16 cellular contexts compared by ENCODE assay signal in genomic region chr14:22474730-22475351, GRCh38.
DNase-seq lines count a peak whose midpoint lies in the region; FAIRE-seq and TF ChIP-seq lines count a peak whose summit lies in the region.
"Had no signal": no experiment of that assay in that cellular context is flagged by ENCODE, and none has a peak within 500 bp of the region (broad histone marks: within the 10 kb centered on the region; RNA-seq: fewer than 3 reads in every experiment).

No MANE protein-coding gene starts in this region.

- H2AFZ ChIP-seq in SU-DHL-6 (ENCODE audit: low read depth, low read length, severe bottlenecking): peak overlapping the region; percentile 28

- no TSS peak for BruUV-seq in Calu3 (replicated peaks; lab: Mats Ljungman, UMichigan)

- no peak for TF ChIP-seq CTCF in SU-DHL-6 (IDR thresholded peaks at IDR 0.05; ENCODE audit: insufficient read depth, low read length, poor library complexity, severe bottlenecking)
- TF ChIP-seq CTCF in Calu3 (IDR thresholded peaks at IDR 0.05; ENCODE audit: unreplicated experiment): no peak

- DNase-seq in GM19239 (ENCODE audit: insufficient read length, low spot score) (no peak), iris pigment epithelial cell (ENCODE audit: low read depth) (peak; percentile 54), midbrain (lab: John Stamatoyannopoulos, UW) (no peak), inferior parietal cortex (ENCODE audit: extremely low spot score) (no peak), Calu3 (no peak)
- no peak for DNase-seq in central memory CD4-positive, alpha-beta T cell
- DNase-seq: activated CD4-positive, alpha-beta T cell treated with anti-CD3 and anti-CD28 coated beads for 1 hour; activated naive CD4-positive, alpha-beta T cell treated with anti-CD3 and anti-CD28 coated beads, Interleukin-2, amount 50 U/mL, for 16 hours; islet precursor cell; NCI-H1694 treated with DMSO at 0.1 percent for 48 hours; sigmoid colon had no signal

- peaks cover 30 to 83% (median 68%) of the 10 kb centered on the region in 10 experiments for H3K4me1 ChIP-seq in BLaER1 treated with 17β-estradiol and CSF1 and Interleukin-3, amounts not matched to agents 10 nM and 100 nM

- H3K4me3 ChIP-seq in BLaER1 treated with 17β-estradiol and CSF1 and Interleukin-3, amounts not matched to agents 10 nM and 100 nM: peak overlapping the region in 7 of 10 experiments; percentile 44 to 74 (median 58); a peak in 14 of 20 replicates
- H3K4me3 ChIP-seq in SU-DHL-6 (ENCODE audit: insufficient read depth, low read length, poor library complexity, severe bottlenecking): no peak overlapping the region
- H3K4me3 ChIP-seq: sigmoid colon, thoracic aorta had no signal

- H3K4me3 Mint-ChIP-seq in Calu3 (ENCODE audit: low read depth, unreplicated experiment): no peak overlapping the region

- no peak overlapping the region for H3K27ac Mint-ChIP-seq in Calu3 (ENCODE audit: unreplicated experiment)

- H3K4me1 Mint-ChIP-seq in Calu3 (ENCODE audit: low read depth, unreplicated experiment): peaks cover 17% of the 10 kb centered on the region

- peaks cover 9% of the 10 kb centered on the region for H3K27me3 Mint-ChIP-seq in Calu3 (ENCODE audit: unreplicated experiment)

- H3K9ac ChIP-seq in BLaER1 treated with 17β-estradiol and CSF1 and Interleukin-3, amounts not matched to agents 10 nM and 100 nM: peak overlapping the region in 8 of 11 experiments; percentile 63 to 92 (median 83); a peak in 17 of 22 replicates
- peak overlapping the region; percentile 60 for H3K9ac ChIP-seq in SU-DHL-6 (ENCODE audit: low read length)

- peaks cover 0 to 14% (median 0%) of the 10 kb centered on the region in 11 experiments; a peak in 1 of 22 replicates for H3K36me3 ChIP-seq in BLaER1 treated with 17β-estradiol and CSF1 and Interleukin-3, amounts not matched to agents 10 nM and 100 nM
- H3K36me3 ChIP-seq in SU-DHL-6 (ENCODE audit: low read length): no peaks in the 10 kb centered on the region
- H3K36me3 ChIP-seq: sigmoid colon, thoracic aorta had no signal

- peak overlapping the region; percentile 35 to 92 (median 76); a peak in 21 of 22 replicates for H3K4me2 ChIP-seq in BLaER1 treated with 17β-estradiol and CSF1 and Interleukin-3, amounts not matched to agents 10 nM and 100 nM
- peak overlapping the region; percentile 91 for H3K4me2 ChIP-seq in SU-DHL-6 (ENCODE audit: low read depth, low read length, poor library complexity, severe bottlenecking)

- peak; percentile 42 for FAIRE-seq in GM19239 (lab: Jason Lieb, UNC)
- FAIRE-seq: colon, H1 had no signal

- H3F3A ChIP-seq in SU-DHL-6 (ENCODE audit: insufficient read depth): peaks cover 48% of the 10 kb centered on the region

- H4K20me1 ChIP-seq in BLaER1 treated with 17β-estradiol and CSF1 and Interleukin-3, amounts not matched to agents 10 nM and 100 nM: no peaks in the 10 kb centered on the region
- no peaks in the 10 kb centered on the region for H4K20me1 ChIP-seq in SU-DHL-6 (ENCODE audit: low read depth, low read length)

- no peaks in the 10 kb centered on the region for H3K9me3 Mint-ChIP-seq in Calu3 (ENCODE audit: low read depth, unreplicated experiment)

- H3K79me2 ChIP-seq in SU-DHL-6 (ENCODE audit: insufficient read depth, low read length): no peaks in the 10 kb centered on the region

- H3K27me3 ChIP-seq in BLaER1 treated with 17β-estradiol and CSF1 and Interleukin-3, amounts not matched to agents 10 nM and 100 nM: no peaks in the 10 kb centered on the region
- H3K27me3 ChIP-seq in SU-DHL-6 (ENCODE audit: low read length): no peaks in the 10 kb centered on the region
- H3K27me3 ChIP-seq: sigmoid colon had no signal

- no peaks in the 10 kb centered on the region for H3K9me2 ChIP-seq in SU-DHL-6 (replicated peaks; ENCODE audit: insufficient read depth, low read length)

- H3K27ac ChIP-seq in BLaER1 treated with 17β-estradiol and CSF1 and Interleukin-3, amounts not matched to agents 10 nM and 100 nM: peak overlapping the region in 9 of 11 experiments; percentile 38 to 98 (median 89); a peak in 17 of 22 replicates
- peak overlapping the region; percentile 96 for H3K27ac ChIP-seq in SU-DHL-6 (ENCODE audit: low read depth, low read length)
- H3K27ac ChIP-seq: sigmoid colon, thoracic aorta had no signal

- intact Hi-C loops in Calu3 (cut with micrococcal nuclease; ENCODE audit: unreplicated experiment): loop anchor here (5.0 kb wide), 3 partner anchors 48 to 253 kb away; no protein-coding TSS in a partner anchor

- no peaks in the 10 kb centered on the region for H3K9me3 ChIP-seq in BLaER1 treated with 17β-estradiol and CSF1 and Interleukin-3, amounts not matched to agents 10 nM and 100 nM (replicated peaks in 1 of 11)
- H3K9me3 ChIP-seq in SU-DHL-6 (ENCODE audit: insufficient read depth, low read length): no peaks in the 10 kb centered on the region
- H3K9me3 ChIP-seq: sigmoid colon, thoracic aorta had no signal

- H3K36me3 Mint-ChIP-seq in Calu3 (ENCODE audit: insufficient read depth, unreplicated experiment): no peaks in the 10 kb centered on the region

- CTCF ChIA-PET in Calu3 (lab: Charles Lee): no interaction called here
